14 cellular contexts compared by ENCODE assay signal in genomic region chr1:87051965-87052364, GRCh38.
"Had no signal": no experiment of that assay in that cellular context is flagged by ENCODE, and none has a peak within 500 bp of the region (broad histone marks: within the 10 kb centered on the region; RNA-seq: fewer than 3 reads in every experiment).

No MANE protein-coding gene starts in this region.

- H3K27me3 ChIP-seq: left lung, ovary, sigmoid colon, spleen, stomach, testis, upper lobe of right lung had no signal

- H3K4me3 ChIP-seq: left lung, mucosa of descending colon, ovary, sigmoid colon, spleen, stomach, testis, upper lobe of right lung had no signal

- H3K27ac ChIP-seq: left lung, ovary, sigmoid colon, spleen, stomach, testis, upper lobe of right lung had no signal

- H3K4me1 ChIP-seq: sigmoid colon, stomach, testis, upper lobe of right lung had no signal

- ATAC-seq: left lung; mucosa of descending colon; naive thymus-derived CD4-positive, alpha-beta T cell; upper lobe of right lung had no signal

- H3K9me3 ChIP-seq: ovary, sigmoid colon, testis had no signal

- DNase-seq: activated naive CD4-positive, alpha-beta T cell treated with Interleukin-2 at 50 U/mL for 16 hours; anterior cingulate cortex; effector memory CD4-positive, alpha-beta T cell; foreskin fibroblast; hippocampal formation; left lung; mucosa of descending colon; naive thymus-derived CD4-positive, alpha-beta T cell; ovary; sigmoid colon; spleen; stomach; testis; upper lobe of right lung had no signal

- H3K36me3 ChIP-seq: left lung, ovary, sigmoid colon, spleen, stomach, upper lobe of right lung had no signal
